Comparison of ENCODE assay signal across 23 cellular contexts in the genomic region with DNA sequence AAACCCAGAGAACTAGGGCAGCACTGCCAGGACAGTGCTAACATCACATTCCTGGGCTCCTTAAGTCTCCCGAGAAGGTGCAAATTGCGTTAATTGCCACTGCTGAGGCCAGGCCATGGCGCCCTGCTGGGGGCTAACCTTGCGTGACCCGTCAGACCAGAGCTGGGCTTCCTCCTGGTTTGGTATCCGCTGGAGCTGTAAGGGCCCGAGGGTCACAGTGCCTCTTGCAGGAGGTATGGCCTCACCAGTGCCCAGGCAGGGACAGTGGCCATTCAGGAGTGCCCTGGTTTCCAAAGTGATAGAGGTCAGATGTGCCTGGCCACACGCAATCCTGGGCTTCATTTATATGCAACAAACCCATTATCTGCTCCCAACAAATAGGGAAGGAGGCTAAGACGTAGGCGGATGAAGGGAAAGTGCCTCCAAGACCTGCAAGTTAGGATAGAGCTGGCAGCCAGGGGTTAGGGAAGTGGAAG.
"Had no signal": no experiment of that assay in that cellular context is flagged by ENCODE, and none has a peak within 500 bp of the region (broad histone marks: within the 10 kb centered on the region; RNA-seq: fewer than 3 reads in every experiment).

No MANE protein-coding gene starts in this region.

- H3K4me1 ChIP-seq: heart left ventricle, psoas muscle, spleen, tibial artery, upper lobe of right lung, vagina had no signal

- ATAC-seq: heart left ventricle; left colon; left ventricle myocardium superior; psoas muscle; sciatic nerve; stimulated activated memory B cell treated with anti-CD40 and anti-IgM and Interleukin-4, amounts not matched to agents 10 μg/mL and 1 μg/mL and 100 μg/mL, for 72 hours had no signal

- H3K36me3 Mint-ChIP-seq: naive B cell; stimulated activated memory B cell treated with anti-CD40 and anti-IgM and Interleukin-4, amounts not matched to agents 10 μg/mL and 1 μg/mL and 100 μg/mL, for 72 hours had no signal

- H3K4me3 ChIP-seq: coronary artery, heart left ventricle, lung, psoas muscle, spleen, tibial artery, upper lobe of right lung, vagina had no signal

- H3K9me3 Mint-ChIP-seq: nephron; stimulated activated memory B cell treated with anti-CD40 and anti-IgM and Interleukin-4, amounts not matched to agents 10 μg/mL and 1 μg/mL and 100 μg/mL, for 72 hours; stimulated activated naive CD8-positive, alpha-beta T cell treated with anti-CD3 and anti-CD28 coated beads, Interleukin-15, Interleukin-2, amounts not matched to agents 100 ng/mL and 50 ng/mL, for 24 hours had no signal

- H3K4me1 Mint-ChIP-seq: immature natural killer cell; nephron; stimulated activated memory B cell treated with anti-CD40 and anti-IgM and Interleukin-4, amounts not matched to agents 10 μg/mL and 1 μg/mL and 100 μg/mL, for 72 hours had no signal

- H3K27ac ChIP-seq: coronary artery, heart left ventricle, neutrophil, psoas muscle, spleen, tibial artery, upper lobe of right lung, vagina had no signal

- H3K9me3 ChIP-seq: heart left ventricle, neutrophil, psoas muscle, spleen, tibial artery, upper lobe of right lung, vagina had no signal

- H3K27ac Mint-ChIP-seq: immature natural killer cell; naive B cell; nephron; stimulated activated memory B cell treated with anti-CD40 and anti-IgM and Interleukin-4, amounts not matched to agents 10 μg/mL and 1 μg/mL and 100 μg/mL, for 72 hours; stimulated activated naive CD8-positive, alpha-beta T cell treated with anti-CD3 and anti-CD28 coated beads, Interleukin-15, Interleukin-2, amounts not matched to agents 100 ng/mL and 50 ng/mL, for 24 hours had no signal

- H3K36me3 ChIP-seq: heart left ventricle, neutrophil, spleen, tibial artery, upper lobe of right lung, vagina had no signal

- H3K27me3 ChIP-seq: heart left ventricle, tibial artery, upper lobe of right lung, vagina had no signal

- DNase-seq: effector CD4-positive, alpha-beta T cell; hippocampal formation; immature natural killer cell; left colon; left ventricle myocardium superior; mesenchymal stem cell; naive B cell; psoas muscle; spleen; stimulated activated CD4-positive, alpha-beta T cell treated with anti-CD3 and anti-CD28 coated beads, Interleukin-15, amount 100 ng/mL, for 24 hours; stimulated activated CD4-positive, alpha-beta T cell treated with anti-CD3 and anti-CD28 coated beads, Interleukin-1b, Interleukin-23, amount 100 ng/mL, for 48 hours; stimulated activated CD4-positive, alpha-beta T cell treated with anti-CD3 and anti-CD28 coated beads, Interleukin-4, amount 100 ng/mL, for 24 hours; tibial artery; upper lobe of right lung had no signal

- H3K4me3 Mint-ChIP-seq: immature natural killer cell; naive B cell; nephron; stimulated activated memory B cell treated with anti-CD40 and anti-IgM and Interleukin-4, amounts not matched to agents 10 μg/mL and 1 μg/mL and 100 μg/mL, for 72 hours; stimulated activated naive CD8-positive, alpha-beta T cell treated with anti-CD3 and anti-CD28 coated beads, Interleukin-15, Interleukin-2, amounts not matched to agents 100 ng/mL and 50 ng/mL, for 24 hours had no signal
